Comparison of ENCODE assay signal across 13 cellular contexts in the genomic region with DNA sequence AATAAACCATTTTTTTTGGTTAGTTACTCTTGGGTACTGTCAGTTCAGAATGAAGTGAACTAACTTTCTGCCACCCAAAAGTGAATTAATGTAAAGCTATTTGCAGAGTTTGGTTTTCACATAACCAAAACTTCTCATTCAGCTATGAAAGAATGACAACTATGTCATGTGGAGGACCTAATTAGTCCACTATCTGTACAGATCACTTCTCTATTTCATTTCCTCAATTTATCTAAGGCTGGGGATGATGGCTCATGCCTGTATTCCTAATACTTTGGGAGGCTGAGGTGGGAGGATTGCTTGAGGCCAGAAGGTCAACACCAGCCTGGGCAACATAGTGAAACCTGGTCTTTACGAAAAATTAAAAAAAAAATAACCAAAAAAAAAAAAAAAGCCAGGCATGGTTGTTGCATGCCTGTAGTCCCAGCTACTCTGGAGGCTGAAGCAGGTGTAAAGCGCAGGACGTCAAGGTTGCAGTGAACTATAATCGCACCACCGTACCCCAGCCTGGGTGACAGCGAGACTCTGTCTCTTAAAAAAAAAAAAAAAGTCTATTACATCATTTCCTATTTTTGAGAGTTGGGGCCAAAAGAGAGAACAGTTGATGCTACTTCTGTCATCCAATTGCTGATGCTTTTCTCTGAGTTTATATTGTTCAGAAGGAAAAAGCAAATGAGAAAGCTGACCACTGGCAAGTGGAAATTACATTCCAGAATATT. TPM values are rescaled to one million over a fixed set of nuclear protein-coding genes. Genes with fewer than 3 reads are reported as not detected.
DNase-seq lines count a peak whose midpoint lies in the region; ATAC-seq and TF ChIP-seq lines count a peak whose summit lies in the region.
"Had no signal": no experiment of that assay in that cellular context is flagged by ENCODE, and none has a peak within 500 bp of the region (broad histone marks: within the 10 kb centered on the region; RNA-seq: fewer than 3 reads in every experiment).

No MANE protein-coding gene starts in this region.

- peak overlapping the region; percentile 33 for H3K4me3 ChIP-seq in SU-DHL-6 (ENCODE audit: insufficient read depth, low read length, poor library complexity, severe bottlenecking)
- H3K4me3 ChIP-seq: thoracic aorta had no signal

- H3K9me2 ChIP-seq in SU-DHL-6 (replicated peaks; ENCODE audit: insufficient read depth, low read length): no peaks in the 10 kb centered on the region

- H3K9me3 ChIP-seq in SU-DHL-6 (ENCODE audit: insufficient read depth, low read length): no peaks in the 10 kb centered on the region
- H3K9me3 ChIP-seq: thoracic aorta had no signal

- intact Hi-C loops in MCF 10A (cut with micrococcal nuclease): no loop called here

- no peaks in the 10 kb centered on the region for H3K27me3 ChIP-seq in SU-DHL-6 (ENCODE audit: low read length)

- H3K36me3 ChIP-seq in SU-DHL-6 (ENCODE audit: low read length): peaks cover 32% of the 10 kb centered on the region

- H3K27ac ChIP-seq in SU-DHL-6 (ENCODE audit: low read depth, low read length): peak overlapping the region; percentile 99
- H3K27ac ChIP-seq: thoracic aorta had no signal

- H3K4me3 Mint-ChIP-seq in MCF 10A (ENCODE audit: unreplicated experiment): no peak overlapping the region
- H3K4me3 Mint-ChIP-seq: activated CD4-positive, alpha-beta T cell treated with anti-CD3 and anti-CD28 coated beads, Interleukin-2, amount 10 ng/mL, durations not matched to agents 7 days and 5 days had no signal

- no peaks in the 10 kb centered on the region for H4K20me1 ChIP-seq in SU-DHL-6 (ENCODE audit: low read depth, low read length)

- H3K27ac Mint-ChIP-seq in MCF 10A (ENCODE audit: low read depth, unreplicated experiment): no peak overlapping the region
- H3K27ac Mint-ChIP-seq: activated CD4-positive, alpha-beta T cell treated with anti-CD3 and anti-CD28 coated beads, Interleukin-2, amount 10 ng/mL, durations not matched to agents 7 days and 5 days had no signal

- BruUV-seq in MCF 10A (replicated peaks; lab: Mats Ljungman, UMichigan): no TSS peak

- ATAC-seq in GM19351 (IDR thresholded peaks at IDR 0.05; ENCODE audit: unreplicated experiment): peak; percentile 84
- peak; percentile 68 for ATAC-seq in HG03095 (IDR thresholded peaks at IDR 0.05; ENCODE audit: unreplicated experiment)
- no peak for ATAC-seq in HG02840 (IDR thresholded peaks at IDR 0.05; ENCODE audit: low FRiP score, unreplicated experiment)

- H3K79me2 ChIP-seq in SU-DHL-6 (ENCODE audit: insufficient read depth, low read length): 0 out of 2 replicates have a peak, but pooled peaks cover 3% of the 10 kb centered on the region

- H3K36me3 Mint-ChIP-seq in MCF 10A (ENCODE audit: insufficient read depth, unreplicated experiment): peaks cover 92% of the 10 kb centered on the region

- POLR2A ChIA-PET in MCF 10A (lab: Yijun Ruan, JAX): interaction anchor here (0.6 to 2.6 kb wide), 6 partner anchors 8 to 107 kb away, joined by 3 to 14 read pairs (median 3); a partner anchor contains a TSS

- peak overlapping the region; percentile 83 for H3K4me2 ChIP-seq in SU-DHL-6 (ENCODE audit: low read depth, low read length, poor library complexity, severe bottlenecking)

- peak overlapping the region; percentile 57 for H3K9ac ChIP-seq in SU-DHL-6 (ENCODE audit: low read length)

- DNase-seq in CD1c-positive myeloid dendritic cell (ENCODE audit: extremely low spot score) (peak; percentile 79), HuH-7.5 (ENCODE audit: low spot score) (no peak), MCF 10A (ENCODE audit: unreplicated experiment) (no peak), iPS-NIHi7 (ENCODE audit: extremely low spot score) (no peak)
- DNase-seq: activated CD4-positive, alpha-beta T cell treated with anti-CD3 and anti-CD28 coated beads, Interleukin-2, amount 10 ng/mL, durations not matched to agents 7 days and 5 days; amniotic stem cell; C1 segment of cervical spinal cord had no signal

- no peak overlapping the region for H2AFZ ChIP-seq in SU-DHL-6 (ENCODE audit: low read depth, low read length, severe bottlenecking)

- H3K27me3 Mint-ChIP-seq in MCF 10A (ENCODE audit: insufficient read depth, unreplicated experiment): no peaks in the 10 kb centered on the region
- H3K27me3 Mint-ChIP-seq: activated CD4-positive, alpha-beta T cell treated with anti-CD3 and anti-CD28 coated beads, Interleukin-2, amount 10 ng/mL, durations not matched to agents 7 days and 5 days had no signal

- TF ChIP-seq CTCF in SU-DHL-6 (IDR thresholded peaks at IDR 0.05; ENCODE audit: insufficient read depth, low read length, poor library complexity, severe bottlenecking) (no peak), MCF 10A (IDR thresholded peaks at IDR 0.05; ENCODE audit: unreplicated experiment) (no peak)

- no peaks in the 10 kb centered on the region for H3K4me1 Mint-ChIP-seq in MCF 10A (ENCODE audit: insufficient read depth, unreplicated experiment)

- peaks cover 58% of the 10 kb centered on the region for H3F3A ChIP-seq in SU-DHL-6 (ENCODE audit: insufficient read depth)

- no peaks in the 10 kb centered on the region for H3K9me3 Mint-ChIP-seq in MCF 10A (ENCODE audit: unreplicated experiment)
- H3K9me3 Mint-ChIP-seq: activated CD4-positive, alpha-beta T cell treated with anti-CD3 and anti-CD28 coated beads, Interleukin-2, amount 10 ng/mL, durations not matched to agents 7 days and 5 days had no signal

- CTCF ChIA-PET in MCF 10A (lab: Yijun Ruan, JAX): interaction anchor here (0.6 to 1.4 kb wide), 3 partner anchors 32 to 64 kb away, joined by 3 to 4 read pairs (median 3); a partner anchor contains a TSS

RNA-seq across cellular contexts. Expression of a gene that starts 8.7 kb away (rescaled TPM):
- total RNA-seq in MCF 10A (2022): 31.1 and 34.5 TPM in 2 replicates

RNA-seq across cellular contexts. Expression of a gene that starts 9.1 kb away (rescaled TPM):
- total RNA-seq in MCF 10A (2022): 0.20 TPM in 1 of 2 replicates, not detected in the other
- total RNA-seq: RPMI7951, thoracic aorta had no signal

RNA-seq across cellular contexts. Expression of a gene that starts 15.4 kb away (rescaled TPM):
- total RNA-seq in MCF 10A (2022): 23.0 and 26.5 TPM in 2 replicates

RNA-seq across cellular contexts. Expression of a gene that starts 17.0 kb away (rescaled TPM):
- total RNA-seq in MCF 10A (2022): 697 and 717 TPM in 2 replicates

RNA-seq across cellular contexts. Expression of a gene that starts 17.7 kb away (rescaled TPM):
- total RNA-seq in MCF 10A (2022): 3.0 and 6.9 TPM in 2 replicates
